13 cellular contexts compared by ENCODE assay signal in genomic region chr5:151615431-151615830, GRCh38. TPM values are rescaled to one million over a fixed set of nuclear protein-coding genes. Genes with fewer than 3 reads are reported as not detected.
DNase-seq lines count a peak whose midpoint lies in the region; ATAC-seq lines count a peak whose summit lies in the region.
"Had no signal": no experiment of that assay in that cellular context is flagged by ENCODE, and none has a peak within 500 bp of the region (broad histone marks: within the 10 kb centered on the region; RNA-seq: fewer than 3 reads in every experiment).

No MANE protein-coding gene starts in this region.

- H3K4me1 Mint-ChIP-seq in activated T-cell treated with anti-CD3 and anti-CD28 coated beads, Interleukin-2, amount 50 U/mL, for 72 hours (ENCODE audit: low read depth), result peaks cover 65% of the 10 kb centered on the region
- H3K4me1 Mint-ChIP-seq in stimulated activated naive CD8-positive, alpha-beta T cell treated with anti-CD3 and anti-CD28 coated beads, Interleukin-15, amount 100 ng/mL, for 72 hours, result peaks cover 53% of the 10 kb centered on the region

- H3K4me3 Mint-ChIP-seq in activated T-cell treated with anti-CD3 and anti-CD28 coated beads, Interleukin-2, amount 50 U/mL, for 72 hours, result peak overlapping the region in 1 of 2 donors; percentile 54
- H3K4me3 Mint-ChIP-seq in stimulated activated naive CD8-positive, alpha-beta T cell treated with anti-CD3 and anti-CD28 coated beads, Interleukin-15, amount 100 ng/mL, for 72 hours, result no peak overlapping the region
- H3K4me3 Mint-ChIP-seq: activated T-cell treated with anti-CD3 and anti-CD28 coated beads, Interleukin-2, amount 50 U/mL, for 4 hours; effector memory CD8-positive, alpha-beta T cell had no signal

- no peaks in the 10 kb centered on the region for H3K36me3 Mint-ChIP-seq in activated T-cell treated with anti-CD3 and anti-CD28 coated beads, Interleukin-2, amount 50 U/mL, for 72 hours (ENCODE audit: insufficient read depth in 2 of 2)

- H3K27me3 Mint-ChIP-seq in activated T-cell treated with anti-CD3 and anti-CD28 coated beads, Interleukin-2, amount 50 U/mL, for 72 hours (ENCODE audit: low read depth), result no peaks in the 10 kb centered on the region
- no peaks in the 10 kb centered on the region for H3K27me3 Mint-ChIP-seq in stimulated activated naive CD8-positive, alpha-beta T cell treated with anti-CD3 and anti-CD28 coated beads, Interleukin-15, amount 100 ng/mL, for 72 hours

- no peaks in the 10 kb centered on the region for H3K9me3 Mint-ChIP-seq in activated T-cell treated with anti-CD3 and anti-CD28 coated beads, Interleukin-2, amount 50 U/mL, for 72 hours
- H3K9me3 Mint-ChIP-seq in stimulated activated naive CD8-positive, alpha-beta T cell treated with anti-CD3 and anti-CD28 coated beads, Interleukin-15, amount 100 ng/mL, for 72 hours, result no peaks in the 10 kb centered on the region
- H3K9me3 Mint-ChIP-seq: activated T-cell treated with anti-CD3 and anti-CD28 coated beads, Interleukin-2, amount 50 U/mL, for 4 hours had no signal

- DNase-seq in activated T-cell treated with anti-CD3 and anti-CD28 coated beads, Interleukin-2, amount 50 U/mL, for 72 hours, result peak; percentile 20 to 71
- DNase-seq in activated T-cell treated with anti-CD3 and anti-CD28 coated beads for 4 hours, result no peak
- DNase-seq in stimulated activated naive CD8-positive, alpha-beta T cell treated with anti-CD3 and anti-CD28 coated beads, Interleukin-15, amount 100 ng/mL, for 72 hours, result peak; percentile 23 to 27
- no peak for DNase-seq in NCI-H1694 treated with DMSO at 0.1 percent for 48 hours (lab: John Stamatoyannopoulos, UW)
- no peak for DNase-seq in NCI-H1092 treated with DMSO at 0.1 percent for 48 hours (lab: John Stamatoyannopoulos, UW)
- DNase-seq: activated T-cell treated with anti-CD3 and anti-CD28 coated beads, Interleukin-2, amount 50 U/mL, for 4 hours; DMS153; effector memory CD8-positive, alpha-beta T cell; NCI-H2171 had no signal

- ATAC-seq in activated T-cell treated with anti-CD3 and anti-CD28 coated beads, Interleukin-2, amount 50 U/mL, for 72 hours (replicated peaks in 1 of 2), result peak; percentile 75 to 82
- ATAC-seq in HG03442 (IDR thresholded peaks at IDR 0.05; ENCODE audit: unreplicated experiment) (peak; percentile 45), esophagus mucosa (peak; percentile 87), GM18517 (IDR thresholded peaks at IDR 0.05; ENCODE audit: unreplicated experiment) (no peak)
- peak; percentile 48 for ATAC-seq in stimulated activated naive CD8-positive, alpha-beta T cell treated with anti-CD3 and anti-CD28 coated beads, Interleukin-15, amount 100 ng/mL, for 72 hours
- ATAC-seq: effector memory CD8-positive, alpha-beta T cell had no signal

- H3K27ac Mint-ChIP-seq in activated T-cell treated with anti-CD3 and anti-CD28 coated beads, Interleukin-2, amount 50 U/mL, for 72 hours, result no peak overlapping the region
- peak overlapping the region in 1 of 2 donors; percentile 4 for H3K27ac Mint-ChIP-seq in stimulated activated naive CD8-positive, alpha-beta T cell treated with anti-CD3 and anti-CD28 coated beads, Interleukin-15, amount 100 ng/mL, for 72 hours
- H3K27ac Mint-ChIP-seq: effector memory CD8-positive, alpha-beta T cell had no signal

RNA-seq across cellular contexts. Expression of gene FAT2, which starts 24.3 kb away (rescaled TPM):
- not detected for total RNA-seq in activated T-cell treated with anti-CD3 and anti-CD28 coated beads, Interleukin-2, amount 50 U/mL, for 72 hours
- 82.5 TPM for total RNA-seq in esophagus mucosa
- total RNA-seq: activated T-cell treated with anti-CD3 and anti-CD28 coated beads, Interleukin-2, amount 50 U/mL, for 4 hours; RPMI7951 had no signal

Comparison
In these comparisons a context has a peak if more than half of its experiments do, and no peak if none do; other contexts are left out.
1. DNase-seq: peak in activated T-cell treated with anti-CD3 and anti-CD28 coated beads, Interleukin-2, amount 50 U/mL, for 72 hours (2 of 2) and stimulated activated naive CD8-positive, alpha-beta T cell treated with anti-CD3 and anti-CD28 coated beads, Interleukin-15, amount 100 ng/mL, for 72 hours (2 of 2); none in activated T-cell treated with anti-CD3 and anti-CD28 coated beads for 4 hours (single experiment), NCI-H1694 treated with DMSO at 0.1 percent for 48 hours (single experiment) and NCI-H1092 treated with DMSO at 0.1 percent for 48 hours (single experiment).
2. RNA of gene FAT2, which starts 24.3 kb away (total RNA-seq): 82.5 TPM in esophagus mucosa (single experiment); not detected in activated T-cell treated with anti-CD3 and anti-CD28 coated beads, Interleukin-2, amount 50 U/mL, for 72 hours; every median in the first group is over 10 times any median in the second.